ENCODE assay signal across 1 cellular context in the genomic region with DNA sequence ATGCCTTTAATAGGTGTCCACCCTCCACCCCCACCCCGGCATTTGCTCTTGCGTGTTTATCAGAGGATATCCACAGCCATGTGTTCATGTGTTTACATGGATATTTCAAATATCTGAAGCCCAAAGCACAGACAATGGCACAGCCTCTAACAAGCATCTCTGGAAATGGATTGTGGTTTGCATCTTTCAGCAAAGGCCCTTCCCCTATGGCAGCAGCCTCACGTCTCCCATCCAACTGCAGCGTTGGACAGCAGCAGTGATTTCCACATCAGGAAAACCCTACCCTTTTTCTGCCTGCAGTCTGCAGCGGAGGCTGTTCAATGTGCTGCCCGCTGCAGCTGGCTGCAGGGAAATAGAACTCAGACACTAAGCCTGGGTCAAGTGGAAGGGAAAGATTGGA.
A peak's percentile ranks its signal among the peaks of the same experiment; 100 is the strongest.
TF ChIP-seq lines count a peak whose summit lies in the region.

No MANE protein-coding gene starts in this region.

TF ChIP-seq in K562, 482 proteins besides CTCF, POLR2A, EP300 and RAD21 (continued from another document):
- TF ChIP-seq, protein P1, sequence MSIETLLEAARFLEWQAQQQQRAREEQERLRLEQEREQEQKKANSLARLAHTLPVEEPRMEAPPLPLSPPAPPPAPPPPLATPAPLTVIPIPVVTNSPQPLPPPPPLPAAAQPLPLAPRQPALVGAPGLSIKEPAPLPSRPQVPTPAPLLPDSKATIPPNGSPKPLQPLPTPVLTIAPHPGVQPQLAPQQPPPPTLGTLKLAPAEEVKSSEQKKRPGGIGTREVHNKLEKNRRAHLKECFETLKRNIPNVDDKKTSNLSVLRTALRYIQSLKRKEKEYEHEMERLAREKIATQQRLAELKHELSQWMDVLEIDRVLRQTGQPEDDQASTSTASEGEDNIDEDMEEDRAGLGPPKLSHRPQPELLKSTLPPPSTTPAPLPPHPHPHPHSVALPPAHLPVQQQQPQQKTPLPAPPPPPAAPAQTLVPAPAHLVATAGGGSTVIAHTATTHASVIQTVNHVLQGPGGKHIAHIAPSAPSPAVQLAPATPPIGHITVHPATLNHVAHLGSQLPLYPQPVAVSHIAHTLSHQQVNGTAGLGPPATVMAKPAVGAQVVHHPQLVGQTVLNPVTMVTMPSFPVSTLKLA (conservative IDR thresholded peaks at IDR 0.05), result peak in 1 of 2 experiments; percentile 28; a peak in 1 of 4 replicates
- TF ChIP-seq, protein P2, sequence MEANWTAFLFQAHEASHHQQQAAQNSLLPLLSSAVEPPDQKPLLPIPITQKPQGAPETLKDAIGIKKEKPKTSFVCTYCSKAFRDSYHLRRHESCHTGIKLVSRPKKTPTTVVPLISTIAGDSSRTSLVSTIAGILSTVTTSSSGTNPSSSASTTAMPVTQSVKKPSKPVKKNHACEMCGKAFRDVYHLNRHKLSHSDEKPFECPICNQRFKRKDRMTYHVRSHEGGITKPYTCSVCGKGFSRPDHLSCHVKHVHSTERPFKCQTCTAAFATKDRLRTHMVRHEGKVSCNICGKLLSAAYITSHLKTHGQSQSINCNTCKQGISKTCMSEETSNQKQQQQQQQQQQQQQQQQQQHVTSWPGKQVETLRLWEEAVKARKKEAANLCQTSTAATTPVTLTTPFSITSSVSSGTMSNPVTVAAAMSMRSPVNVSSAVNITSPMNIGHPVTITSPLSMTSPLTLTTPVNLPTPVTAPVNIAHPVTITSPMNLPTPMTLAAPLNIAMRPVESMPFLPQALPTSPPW (CRISPR knock-in tag; IDR thresholded peaks at IDR 0.05), result peak; percentile 34; the same call in 1 of the 2 replicates
- TF ChIP-seq IRF2 (CRISPR knock-in tag; IDR thresholded peaks at IDR 0.05), result no peak
- TF ChIP-seq MCM7 (IDR thresholded peaks at IDR 0.05), result no peak
- TF ChIP-seq, protein P3, sequence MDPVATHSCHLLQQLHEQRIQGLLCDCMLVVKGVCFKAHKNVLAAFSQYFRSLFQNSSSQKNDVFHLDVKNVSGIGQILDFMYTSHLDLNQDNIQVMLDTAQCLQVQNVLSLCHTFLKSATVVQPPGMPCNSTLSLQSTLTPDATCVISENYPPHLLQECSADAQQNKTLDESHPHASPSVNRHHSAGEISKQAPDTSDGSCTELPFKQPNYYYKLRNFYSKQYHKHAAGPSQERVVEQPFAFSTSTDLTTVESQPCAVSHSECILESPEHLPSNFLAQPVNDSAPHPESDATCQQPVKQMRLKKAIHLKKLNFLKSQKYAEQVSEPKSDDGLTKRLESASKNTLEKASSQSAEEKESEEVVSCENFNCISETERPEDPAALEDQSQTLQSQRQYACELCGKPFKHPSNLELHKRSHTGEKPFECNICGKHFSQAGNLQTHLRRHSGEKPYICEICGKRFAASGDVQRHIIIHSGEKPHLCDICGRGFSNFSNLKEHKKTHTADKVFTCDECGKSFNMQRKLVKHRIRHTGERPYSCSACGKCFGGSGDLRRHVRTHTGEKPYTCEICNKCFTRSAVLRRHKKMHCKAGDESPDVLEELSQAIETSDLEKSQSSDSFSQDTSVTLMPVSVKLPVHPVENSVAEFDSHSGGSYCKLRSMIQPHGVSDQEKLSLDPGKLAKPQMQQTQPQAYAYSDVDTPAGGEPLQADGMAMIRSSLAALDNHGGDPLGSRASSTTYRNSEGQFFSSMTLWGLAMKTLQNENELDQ (CRISPR knock-in tag; IDR thresholded peaks at IDR 0.05; ENCODE audit: borderline replicate concordance), result no peak
- TF ChIP-seq DPF2 (IDR thresholded peaks at IDR 0.05), result no peak
